In the genomic region with DNA sequence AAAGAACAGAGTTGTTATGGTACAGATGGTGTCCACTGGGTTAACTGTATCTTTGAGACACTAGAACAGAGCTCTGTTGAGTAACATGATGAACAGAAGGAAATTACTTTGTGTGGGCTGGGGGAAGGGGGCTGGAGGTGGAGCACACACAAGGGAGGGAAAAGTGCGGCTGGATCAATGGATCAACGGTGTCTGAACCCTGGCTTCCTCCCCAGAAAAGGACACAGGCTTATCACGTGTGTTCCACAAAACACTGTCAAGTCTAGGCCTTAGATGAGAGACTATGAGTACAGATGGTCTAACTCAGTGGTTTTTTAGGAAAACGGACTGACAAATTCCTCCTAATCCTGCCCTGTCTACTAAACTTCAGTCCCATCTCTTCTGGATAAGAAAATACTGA, we compare ENCODE assay signal across 25 cellular contexts. TPM values are rescaled to one million over a fixed set of nuclear protein-coding genes. Genes with fewer than 3 reads are reported as not detected.
DNase-seq lines count a peak whose midpoint lies in the region; ATAC-seq and TF ChIP-seq lines count a peak whose summit lies in the region.
"Had no signal": no experiment of that assay in that cellular context is flagged by ENCODE, and none has a peak within 500 bp of the region (broad histone marks: within the 10 kb centered on the region; RNA-seq: fewer than 3 reads in every experiment).

No MANE protein-coding gene starts in this region.

- H3K4me3 Mint-ChIP-seq in natural killer cell (no peak overlapping the region), nephron progenitor cell (no peak overlapping the region), type B pancreatic cell (no peak overlapping the region)
- H3K4me3 Mint-ChIP-seq in natural killer cell treated with Interleukin-12 subunit alpha and Interleukin-12 subunit beta and Interleukin-15 and Interleukin-18, amount 100 ng/mL, for 72 hours = no peak overlapping the region
- H3K4me3 Mint-ChIP-seq in activated T-helper 2 cell treated with anti-CD3 and anti-CD28 coated beads, Interferon-gamma antibody, Interleukin-2, Interleukin-4, amounts not matched to agents 10 μg/mL and 5 μg/mL and 100 μg/mL, durations not matched to agents 14 hours and 24 hours and 36 hours (ENCODE audit: low read depth) = no peak overlapping the region
- H3K4me3 Mint-ChIP-seq: activated CD8-positive, alpha-beta memory T cell treated with anti-CD3 and anti-CD28 coated beads, Interleukin-2, amount 10 ng/mL, durations not matched to agents 7 days and 5 days; activated naive CD4-positive, alpha-beta T cell treated with anti-CD3 and anti-CD28 coated beads, Interleukin-2, amount 10 ng/mL, durations not matched to agents 7 days and 5 days; stimulated activated naive B cell treated with anti-CD40 and anti-IgM and Interleukin-4, amounts not matched to agents 10 μg/mL and 1 μg/mL and 100 μg/mL, for 72 hours had no signal

- intact Hi-C loops in natural killer cell (cut with micrococcal nuclease) = no loop called here
- intact Hi-C loops in activated T-helper 2 cell treated with anti-CD3 and anti-CD28 coated beads, Interferon-gamma antibody, Interleukin-2, Interleukin-4, amounts not matched to agents 10 μg/mL and 5 μg/mL and 100 μg/mL, durations not matched to agents 14 hours and 24 hours and 36 hours (cut with micrococcal nuclease) = no loop called here

- peaks cover 21 to 42% of the 10 kb centered on the region in 2 donors for H3K4me1 Mint-ChIP-seq in natural killer cell
- H3K4me1 Mint-ChIP-seq in natural killer cell treated with Interleukin-12 subunit alpha and Interleukin-12 subunit beta and Interleukin-15 and Interleukin-18, amount 100 ng/mL, for 72 hours (ENCODE audit: low read depth in 2 of 2) = peaks cover 31 to 32% of the 10 kb centered on the region in 2 donors
- peaks cover 24% of the 10 kb centered on the region for H3K4me1 Mint-ChIP-seq in activated T-helper 2 cell treated with anti-CD3 and anti-CD28 coated beads, Interferon-gamma antibody, Interleukin-2, Interleukin-4, amounts not matched to agents 10 μg/mL and 5 μg/mL and 100 μg/mL, durations not matched to agents 14 hours and 24 hours and 36 hours (ENCODE audit: low read depth)
- H3K4me1 Mint-ChIP-seq in nephron progenitor cell = peaks cover 46% of the 10 kb centered on the region
- peaks cover 34% of the 10 kb centered on the region for H3K4me1 Mint-ChIP-seq in type B pancreatic cell (ENCODE audit: unreplicated experiment)

- no peaks in the 10 kb centered on the region for H3K27me3 Mint-ChIP-seq in natural killer cell (ENCODE audit: low read depth in 2 of 2)
- no peaks in the 10 kb centered on the region for H3K27me3 Mint-ChIP-seq in natural killer cell treated with Interleukin-12 subunit alpha and Interleukin-12 subunit beta and Interleukin-15 and Interleukin-18, amount 100 ng/mL, for 72 hours
- H3K27me3 Mint-ChIP-seq in activated T-helper 2 cell treated with anti-CD3 and anti-CD28 coated beads, Interferon-gamma antibody, Interleukin-2, Interleukin-4, amounts not matched to agents 10 μg/mL and 5 μg/mL and 100 μg/mL, durations not matched to agents 14 hours and 24 hours and 36 hours (ENCODE audit: low read depth) = no peaks in the 10 kb centered on the region
- H3K27me3 Mint-ChIP-seq in nephron progenitor cell (ENCODE audit: low read depth, poor library complexity) = no peaks in the 10 kb centered on the region
- H3K27me3 Mint-ChIP-seq in type B pancreatic cell = no peaks in the 10 kb centered on the region
- H3K27me3 Mint-ChIP-seq: activated CD8-positive, alpha-beta memory T cell treated with anti-CD3 and anti-CD28 coated beads, Interleukin-2, amount 10 ng/mL, durations not matched to agents 7 days and 5 days; activated naive CD4-positive, alpha-beta T cell treated with anti-CD3 and anti-CD28 coated beads, Interleukin-2, amount 10 ng/mL, durations not matched to agents 7 days and 5 days; stimulated activated naive B cell treated with anti-CD40 and anti-IgM and Interleukin-4, amounts not matched to agents 10 μg/mL and 1 μg/mL and 100 μg/mL, for 72 hours had no signal

- no peak for DNase-seq in natural killer cell
- no peak for DNase-seq in natural killer cell treated with Interleukin-12 subunit alpha and Interleukin-12 subunit beta and Interleukin-15 and Interleukin-18, amount 100 ng/mL, for 72 hours (ENCODE audit: low spot score)
- DNase-seq in activated T-helper 2 cell treated with anti-CD3 and anti-CD28 coated beads, Interferon-gamma antibody, Interleukin-2, Interleukin-4, amounts not matched to agents 10 μg/mL and 5 μg/mL and 100 μg/mL, durations not matched to agents 14 hours and 24 hours and 36 hours (ENCODE audit: low spot score) = no peak
- no peak for DNase-seq in nephron progenitor cell
- DNase-seq in type B pancreatic cell (ENCODE audit: extremely low spot score, unreplicated experiment) = no peak
- no peak for DNase-seq in SHP77 (lab: John Stamatoyannopoulos, UW)
- no peak for DNase-seq in AG20443 (ENCODE audit: low spot score)
- DNase-seq: activated CD4-positive, CD25-positive, alpha-beta regulatory T cell; activated CD8-positive, alpha-beta memory T cell treated with anti-CD3 and anti-CD28 coated beads, Interleukin-2, amount 10 ng/mL, durations not matched to agents 7 days and 5 days; activated naive CD4-positive, alpha-beta T cell treated with anti-CD3 and anti-CD28 coated beads, Interleukin-2, amount 10 ng/mL, durations not matched to agents 7 days and 5 days; amygdala; COR-L47; effector CD8-positive, alpha-beta T cell; heart right ventricle; kidney glomerular epithelial cell; mesenchymal stem cell; NCI-H1092; NCI-H1694 treated with DMSO at 0.1 percent for 48 hours; NCI-H524 treated with DMSO at 0.1 percent for 48 hours; nucleus accumbens; PC-9; SHP77 treated with DMSO at 0.1 percent for 48 hours; spleen; stimulated activated naive B cell treated with anti-CD40 and anti-IgM and Interleukin-4, amounts not matched to agents 10 μg/mL and 1 μg/mL and 100 μg/mL, for 72 hours had no signal

- TF ChIP-seq CTCF in natural killer cell (IDR thresholded peaks at IDR 0.05) (no peak), nephron progenitor cell (IDR thresholded peaks at IDR 0.05) (no peak), type B pancreatic cell (conservative IDR thresholded peaks at IDR 0.05) (no peak)

- peaks cover 24% of the 10 kb centered on the region for H3K36me3 Mint-ChIP-seq in natural killer cell
- peaks cover 26% of the 10 kb centered on the region for H3K36me3 Mint-ChIP-seq in natural killer cell treated with Interleukin-12 subunit alpha and Interleukin-12 subunit beta and Interleukin-15 and Interleukin-18, amount 100 ng/mL, for 72 hours
- peaks cover 72% of the 10 kb centered on the region for H3K36me3 Mint-ChIP-seq in activated T-helper 2 cell treated with anti-CD3 and anti-CD28 coated beads, Interferon-gamma antibody, Interleukin-2, Interleukin-4, amounts not matched to agents 10 μg/mL and 5 μg/mL and 100 μg/mL, durations not matched to agents 14 hours and 24 hours and 36 hours (ENCODE audit: low read depth)
- H3K36me3 Mint-ChIP-seq in nephron progenitor cell (ENCODE audit: low read depth) = peaks cover 73% of the 10 kb centered on the region
- peaks cover 32% of the 10 kb centered on the region for H3K36me3 Mint-ChIP-seq in type B pancreatic cell

- H3K27ac Mint-ChIP-seq in natural killer cell (peak overlapping the region; percentile 19 to 32), nephron progenitor cell (peak overlapping the region; percentile 82), type B pancreatic cell (peak overlapping the region; percentile 9)
- no peak overlapping the region for H3K27ac Mint-ChIP-seq in natural killer cell treated with Interleukin-12 subunit alpha and Interleukin-12 subunit beta and Interleukin-15 and Interleukin-18, amount 100 ng/mL, for 72 hours
- H3K27ac Mint-ChIP-seq in activated T-helper 2 cell treated with anti-CD3 and anti-CD28 coated beads, Interferon-gamma antibody, Interleukin-2, Interleukin-4, amounts not matched to agents 10 μg/mL and 5 μg/mL and 100 μg/mL, durations not matched to agents 14 hours and 24 hours and 36 hours = peak overlapping the region; percentile 36
- H3K27ac Mint-ChIP-seq: activated CD8-positive, alpha-beta memory T cell treated with anti-CD3 and anti-CD28 coated beads, Interleukin-2, amount 10 ng/mL, durations not matched to agents 7 days and 5 days; activated naive CD4-positive, alpha-beta T cell treated with anti-CD3 and anti-CD28 coated beads, Interleukin-2, amount 10 ng/mL, durations not matched to agents 7 days and 5 days had no signal

- H3K9me3 Mint-ChIP-seq in natural killer cell = no peaks in the 10 kb centered on the region
- no peaks in the 10 kb centered on the region for H3K9me3 Mint-ChIP-seq in natural killer cell treated with Interleukin-12 subunit alpha and Interleukin-12 subunit beta and Interleukin-15 and Interleukin-18, amount 100 ng/mL, for 72 hours
- H3K9me3 Mint-ChIP-seq in activated T-helper 2 cell treated with anti-CD3 and anti-CD28 coated beads, Interferon-gamma antibody, Interleukin-2, Interleukin-4, amounts not matched to agents 10 μg/mL and 5 μg/mL and 100 μg/mL, durations not matched to agents 14 hours and 24 hours and 36 hours = no peaks in the 10 kb centered on the region
- no peaks in the 10 kb centered on the region for H3K9me3 Mint-ChIP-seq in nephron progenitor cell
- no peaks in the 10 kb centered on the region for H3K9me3 Mint-ChIP-seq in type B pancreatic cell
- H3K9me3 Mint-ChIP-seq: activated naive CD4-positive, alpha-beta T cell treated with anti-CD3 and anti-CD28 coated beads, Interleukin-2, amount 10 ng/mL, durations not matched to agents 7 days and 5 days; stimulated activated naive B cell treated with anti-CD40 and anti-IgM and Interleukin-4, amounts not matched to agents 10 μg/mL and 1 μg/mL and 100 μg/mL, for 72 hours had no signal

- no peak for ATAC-seq in natural killer cell
- ATAC-seq in natural killer cell treated with Interleukin-12 subunit alpha and Interleukin-12 subunit beta and Interleukin-15 and Interleukin-18, amount 100 ng/mL, for 72 hours = no peak
- no peak for ATAC-seq in HG02973 (IDR thresholded peaks at IDR 0.05; ENCODE audit: unreplicated experiment)
- ATAC-seq: activated CD8-positive, alpha-beta memory T cell treated with anti-CD3 and anti-CD28 coated beads, Interleukin-2, amount 10 ng/mL, durations not matched to agents 7 days and 5 days; heart right ventricle; stimulated activated naive B cell treated with anti-CD40 and anti-IgM and Interleukin-4, amounts not matched to agents 10 μg/mL and 1 μg/mL and 100 μg/mL, for 72 hours had no signal

RNA-seq across cellular contexts. Expression of gene HSPB1, which starts 27.8 kb away (rescaled TPM):
- total RNA-seq in natural killer cell (10 to 100 TPM; 14.4 to 15.9 (median 14.7) TPM), type B pancreatic cell (ENCODE audit: low replicate concordance) (228 and 315 TPM in 2 replicates)
- 10 to 100 TPM; 13.3 to 30.3 TPM for total RNA-seq in natural killer cell treated with Interleukin-12 subunit alpha and Interleukin-12 subunit beta and Interleukin-15 and Interleukin-18, amount 100 ng/mL, for 72 hours
- 116 and 131 TPM in 2 replicates for total RNA-seq in activated T-helper 2 cell treated with anti-CD3 and anti-CD28 coated beads, Interferon-gamma antibody, Interleukin-2, Interleukin-4, amounts not matched to agents 10 μg/mL and 5 μg/mL and 100 μg/mL, durations not matched to agents 14 hours and 24 hours and 36 hours

RNA-seq across cellular contexts. Expression of gene YWHAG, which starts 28.5 kb away (rescaled TPM):
- total RNA-seq in natural killer cell (10 to 100 TPM; 21.4 to 28.9 (median 27.4) TPM), type B pancreatic cell (ENCODE audit: low replicate concordance) (140 TPM in 2 replicates)
- 100 to 1,000 TPM; 115 to 154 TPM for total RNA-seq in natural killer cell treated with Interleukin-12 subunit alpha and Interleukin-12 subunit beta and Interleukin-15 and Interleukin-18, amount 100 ng/mL, for 72 hours
- total RNA-seq in activated T-helper 2 cell treated with anti-CD3 and anti-CD28 coated beads, Interferon-gamma antibody, Interleukin-2, Interleukin-4, amounts not matched to agents 10 μg/mL and 5 μg/mL and 100 μg/mL, durations not matched to agents 14 hours and 24 hours and 36 hours = 184 and 189 TPM in 2 replicates

Comparison
In these comparisons a context has a peak if more than half of its experiments do, and no peak if none do; other contexts are left out.
1. H3K27ac Mint-ChIP-seq: peak in natural killer cell (2 of 2), activated T-helper 2 cell treated with anti-CD3 and anti-CD28 coated beads, Interferon-gamma antibody, Interleukin-2, Interleukin-4, amounts not matched to agents 10 μg/mL and 5 μg/mL and 100 μg/mL, durations not matched to agents 14 hours and 24 hours and 36 hours (single experiment), nephron progenitor cell (single experiment) and type B pancreatic cell (single experiment); none in natural killer cell treated with Interleukin-12 subunit alpha and Interleukin-12 subunit beta and Interleukin-15 and Interleukin-18, amount 100 ng/mL, for 72 hours (0 of 2).